26 cellular contexts compared by ENCODE assay signal in genomic region chr3:69944931-69945493, GRCh38. TPM values are rescaled to one million over a fixed set of nuclear protein-coding genes. Genes with fewer than 3 reads are reported as not detected.
"Had no signal": no experiment of that assay in that cellular context is flagged by ENCODE, and none has a peak within 500 bp of the region (broad histone marks: within the 10 kb centered on the region; RNA-seq: fewer than 3 reads in every experiment).

No MANE protein-coding gene starts in this region.

- H3K4me3 ChIP-seq: coronary artery, pancreas, right lobe of liver, testis, uterus had no signal

- H3K9me3 ChIP-seq: pancreas, right lobe of liver, testis, uterus had no signal

- H3K27ac ChIP-seq: coronary artery, epithelial cell of prostate, pancreas, right lobe of liver, testis, uterus had no signal

- H3K4me1 ChIP-seq: pancreas, right lobe of liver, uterus had no signal

- ATAC-seq: activated CD8-positive, alpha-beta T cell treated with anti-CD3 and anti-CD28 coated beads, Interleukin-2, amount 10 ng/mL, durations not matched to agents 7 days and 5 days; activated naive CD4-positive, alpha-beta T cell treated with anti-CD3 and anti-CD28 coated beads, Interleukin-2, amount 50 U/mL, for 72 hours; left ventricle myocardium superior; pancreas; right lobe of liver; stimulated activated effector memory CD8-positive, alpha-beta T cell treated with anti-CD3 and anti-CD28 coated beads, Interleukin-12 subunit alpha, Interleukin-12 subunit beta, amount 100 ng/mL, for 72 hours; stimulated activated naive CD8-positive, alpha-beta T cell treated with anti-CD3 and anti-CD28 coated beads, Interleukin-15, amount 100 ng/mL, for 72 hours had no signal

- H3K27me3 ChIP-seq: pancreas, right lobe of liver, testis, uterus had no signal

- H3K36me3 ChIP-seq: right lobe of liver, uterus had no signal

- DNase-seq: activated CD4-positive, alpha-beta T cell treated with anti-CD3 and anti-CD28 coated beads for 1 hour; activated CD4-positive, alpha-beta T cell treated with anti-CD3 and anti-CD28 coated beads, Interleukin-2, amount 50 U/mL, for 1 hour; activated CD8-positive, alpha-beta T cell treated with anti-CD3 and anti-CD28 coated beads, Interleukin-2, amount 10 ng/mL, durations not matched to agents 7 days and 5 days; activated gamma-delta T cell treated with Interleukin-2 at 50 U/mL for 16 hours; left ventricle myocardium superior; mammary epithelial cell; pancreas; right lobe of liver; small intestine; stimulated activated CD4-positive, alpha-beta T cell treated with anti-CD3 and anti-CD28 coated beads, Interleukin-2, amount 100 ng/mL, for 24 hours; stimulated activated naive CD8-positive, alpha-beta T cell treated with anti-CD3 and anti-CD28 coated beads, Interleukin-15, amount 100 ng/mL, for 72 hours; T-helper 1 cell; T-helper 9 cell; testis; trophoblast cell; uterus had no signal

RNA-seq across cellular contexts. Expression of gene SAMMSON, which starts 54.5 kb away (rescaled TPM):
- total RNA-seq: activated CD8-positive, alpha-beta T cell treated with anti-CD3 and anti-CD28 coated beads, Interleukin-2, amount 10 ng/mL, durations not matched to agents 7 days and 5 days; activated naive CD4-positive, alpha-beta T cell treated with anti-CD3 and anti-CD28 coated beads, Interleukin-2, amount 50 U/mL, for 72 hours; activated T-helper 1 cell treated with anti-CD3 and anti-CD28 coated beads, Interleukin-12 subunit alpha, Interleukin-12 subunit beta, Interleukin-2, Interleukin-4 antibody, amounts not matched to agents 30 ng/mL and 10 ng/mL and 1 ng/mL, durations not matched to agents 14 hours and 24 hours and 36 hours; astrocyte; glomerular endothelial cell; kidney epithelial cell; left ventricle myocardium superior; mammary epithelial cell; mononuclear cell; right lobe of liver had no signal
- polyA plus RNA-seq: adipose tissue, mammary epithelial cell, pancreas, small intestine had no signal
